In the genomic region with DNA sequence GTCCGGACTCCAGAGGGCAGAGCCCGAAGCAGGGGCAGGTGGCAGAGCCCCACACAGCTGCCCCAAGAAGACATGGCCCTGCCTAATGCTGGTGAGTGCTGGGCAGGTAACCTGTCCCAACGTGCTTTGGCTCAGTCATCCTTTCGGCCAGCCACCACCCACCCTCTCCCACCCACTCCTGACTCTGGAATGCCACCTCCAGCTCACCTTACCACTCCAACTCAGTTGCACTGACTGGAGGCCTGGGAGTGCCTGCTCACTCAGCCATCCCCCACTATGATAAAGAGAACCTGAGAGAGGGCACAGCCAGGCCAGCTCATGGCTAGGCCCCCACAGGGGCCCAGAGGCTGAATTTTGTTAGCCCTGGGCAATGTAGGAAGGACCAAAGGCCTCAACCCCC, we compare ENCODE assay signal across 35 cellular contexts. TPM values are rescaled to one million over a fixed set of nuclear protein-coding genes. Genes with fewer than 3 reads are reported as not detected.
DNase-seq lines count a peak whose midpoint lies in the region; ATAC-seq and TF ChIP-seq lines count a peak whose summit lies in the region.
"Had no signal": no experiment of that assay in that cellular context is flagged by ENCODE, and none has a peak within 500 bp of the region (broad histone marks: within the 10 kb centered on the region; RNA-seq: fewer than 3 reads in every experiment).

No MANE protein-coding gene starts in this region.

- DNase-seq in Karpas-422 (no peak), breast epithelium (ENCODE audit: low spot score in 2 of 2) (no peak), kidney tubule cell (ENCODE audit: low spot score) (peak; percentile 9), type B pancreatic cell (ENCODE audit: extremely low spot score, unreplicated experiment) (no peak), right atrium auricular region (ENCODE audit: low spot score) (no peak), GM19238 (ENCODE audit: insufficient read length, low spot score) (no peak), Right ventricle myocardium superior (no peak)
- DNase-seq: ACHN; activated CD4-positive, alpha-beta memory T cell treated with anti-CD3 and anti-CD28 coated beads, Interleukin-2, amount 10 ng/mL, durations not matched to agents 7 days and 5 days; activated CD4-positive, CD25-positive, alpha-beta regulatory T cell treated with anti-CD3 and anti-CD28 coated beads, Interleukin-2, amount 50 U/mL, for 72 hours; activated CD8-positive, alpha-beta memory T cell treated with anti-CD3 and anti-CD28 coated beads, Interleukin-2, amount 50 U/mL, for 4 hours; activated naive CD4-positive, alpha-beta T cell treated with Interleukin-2 at 50 U/mL for 16 hours; adrenal gland; C1 segment of cervical spinal cord; Caco-2; GDM1; left cardiac atrium; NCI-H1092 treated with DMSO at 0.1 percent for 48 hours; NCI-H187; nephron progenitor cell; right cardiac atrium; stimulated activated naive CD8-positive, alpha-beta T cell treated with anti-CD3 and anti-CD28 coated beads, Interleukin-15, Interleukin-2, amounts not matched to agents 100 U/mL and 50 U/mL, for 24 hours; T-helper 17 cell had no signal

- peak overlapping the region; percentile 73 for H3K27ac Mint-ChIP-seq in type B pancreatic cell
- H3K27ac Mint-ChIP-seq: activated CD4-positive, alpha-beta memory T cell treated with anti-CD3 and anti-CD28 coated beads, Interleukin-2, amount 10 ng/mL, durations not matched to agents 7 days and 5 days; nephron progenitor cell; T-helper 17 cell had no signal

- H3K4me1 Mint-ChIP-seq in type B pancreatic cell (ENCODE audit: unreplicated experiment), result peaks cover 4% of the 10 kb centered on the region

- TF ChIP-seq CTCF in breast epithelium (IDR thresholded peaks at IDR 0.05) (no peak), type B pancreatic cell (conservative IDR thresholded peaks at IDR 0.05) (no peak), right atrium auricular region (IDR thresholded peaks at IDR 0.05) (no peak)

- H4K20me1 ChIP-seq in Karpas-422 (ENCODE audit: insufficient read depth, low read depth, low read length), result no peaks in the 10 kb centered on the region

- H3K27me3 Mint-ChIP-seq in type B pancreatic cell, result no peaks in the 10 kb centered on the region
- H3K27me3 Mint-ChIP-seq: activated CD4-positive, alpha-beta memory T cell treated with anti-CD3 and anti-CD28 coated beads, Interleukin-2, amount 10 ng/mL, durations not matched to agents 7 days and 5 days; T-helper 17 cell had no signal

- no peaks in the 10 kb centered on the region for H3K9me2 ChIP-seq in Karpas-422 (replicated peaks; ENCODE audit: insufficient read depth, low read length)

- no peak overlapping the region for H3K4me3 ChIP-seq in Karpas-422 (ENCODE audit: low read length)
- no peak overlapping the region for H3K4me3 ChIP-seq in breast epithelium
- no peak overlapping the region for H3K4me3 ChIP-seq in right atrium auricular region
- H3K4me3 ChIP-seq: adrenal gland, gastroesophageal sphincter, hepatocyte, smooth muscle cell, vagina had no signal

- no peak overlapping the region for H2AFZ ChIP-seq in Karpas-422 (ENCODE audit: low read length)
- H2AFZ ChIP-seq: hepatocyte, parathyroid adenoma had no signal

- H3K27ac ChIP-seq in Karpas-422 (ENCODE audit: low read length), result peak overlapping the region; percentile 97
- H3K27ac ChIP-seq in breast epithelium, result peak overlapping the region; percentile 66 to 70
- no peak overlapping the region for H3K27ac ChIP-seq in right atrium auricular region
- H3K27ac ChIP-seq: adrenal gland, gastroesophageal sphincter, hepatocyte, parathyroid adenoma, vagina had no signal

- no peaks in the 10 kb centered on the region for H3K9me3 Mint-ChIP-seq in type B pancreatic cell
- H3K9me3 Mint-ChIP-seq: activated CD4-positive, alpha-beta memory T cell treated with anti-CD3 and anti-CD28 coated beads, Interleukin-2, amount 10 ng/mL, durations not matched to agents 7 days and 5 days; nephron progenitor cell had no signal

- H3K9me3 ChIP-seq in Karpas-422 (ENCODE audit: low read length) (no peaks in the 10 kb centered on the region), breast epithelium (no peaks in the 10 kb centered on the region), right atrium auricular region (no peaks in the 10 kb centered on the region)
- H3K9me3 ChIP-seq: adrenal gland, Caco-2, gastroesophageal sphincter, vagina had no signal

- no peak for ATAC-seq in Right ventricle myocardium superior (ENCODE audit: poor library complexity)
- no peak for ATAC-seq in GM21529 (IDR thresholded peaks at IDR 0.05; ENCODE audit: unreplicated experiment)
- ATAC-seq: gastroesophageal sphincter; left cardiac atrium; right cardiac atrium; SK-N-SH treated with all-trans-retinoic acid at 6 μM for 48 hours; stimulated activated naive CD8-positive, alpha-beta T cell treated with anti-CD3 and anti-CD28 coated beads, Interleukin-15, Interleukin-2, amounts not matched to agents 100 U/mL and 50 U/mL, for 24 hours; T-helper 17 cell had no signal

- H3K79me2 ChIP-seq in Karpas-422 (ENCODE audit: low read length), result no peaks in the 10 kb centered on the region
- H3K79me2 ChIP-seq: hepatocyte, parathyroid adenoma had no signal

- H3K36me3 Mint-ChIP-seq in type B pancreatic cell, result no peaks in the 10 kb centered on the region

- intact Hi-C loops in breast epithelium (cut with DNase I; ENCODE audit: low total_unique reads), result no loop called here
- intact Hi-C loops in Right ventricle myocardium superior (cut with DNase I), result no loop called here

- TF ChIP-seq POLR2A in breast epithelium (IDR thresholded peaks at IDR 0.05), result no peak

- H3K4me3 Mint-ChIP-seq in type B pancreatic cell, result no peak overlapping the region
- H3K4me3 Mint-ChIP-seq: activated CD4-positive, alpha-beta memory T cell treated with anti-CD3 and anti-CD28 coated beads, Interleukin-2, amount 10 ng/mL, durations not matched to agents 7 days and 5 days; nephron progenitor cell; T-helper 17 cell had no signal

- H3K36me3 ChIP-seq in Karpas-422 (ENCODE audit: insufficient read depth, low read length), result no peaks in the 10 kb centered on the region
- H3K36me3 ChIP-seq in breast epithelium, result no peaks in the 10 kb centered on the region
- H3K36me3 ChIP-seq in right atrium auricular region, result no peaks in the 10 kb centered on the region
- H3K36me3 ChIP-seq: adrenal gland, gastroesophageal sphincter, vagina had no signal

- H3K27me3 ChIP-seq in Karpas-422 (ENCODE audit: low read length) (no peaks in the 10 kb centered on the region), breast epithelium (no peaks in the 10 kb centered on the region), right atrium auricular region (no peaks in the 10 kb centered on the region)
- H3K27me3 ChIP-seq: adrenal gland, gastroesophageal sphincter, hepatocyte, vagina had no signal

- H3K9ac ChIP-seq in Karpas-422 (ENCODE audit: low read length), result peak overlapping the region; percentile 63
- H3K9ac ChIP-seq: parathyroid adenoma had no signal

- H3K4me2 ChIP-seq in Karpas-422 (ENCODE audit: low read depth, low read length, poor library complexity, severe bottlenecking), result no peak overlapping the region
- H3K4me2 ChIP-seq: hepatocyte, smooth muscle cell had no signal

- H3K4me1 ChIP-seq in Karpas-422 (ENCODE audit: low read length) (peaks cover 72% of the 10 kb centered on the region), breast epithelium (no peaks in the 10 kb centered on the region), right atrium auricular region (no peaks in the 10 kb centered on the region)
- H3K4me1 ChIP-seq: adrenal gland, Caco-2, gastroesophageal sphincter, parathyroid adenoma, vagina had no signal

RNA-seq across cellular contexts. Expression of a gene that starts 53.8 kb away (rescaled TPM):
- total RNA-seq in Karpas-422 (2014; rRNA removed; shearing (Covaris generic); ENCODE audit: low replicate concordance), result 59.6 and 80.0 TPM in 2 replicates
- total RNA-seq in breast epithelium (10 to 100 TPM in 2 of 3 donors, 1 to 10 TPM in 1; 2.6 to 65.4 (median 13.2) TPM), type B pancreatic cell (ENCODE audit: low replicate concordance) (not detected in 2 replicates), right atrium auricular region (10 to 100 TPM in 1 of 2 donors, 1 to 10 TPM in 1; 5.2 to 10.0 TPM), Right ventricle myocardium superior (13.8 TPM)
- total RNA-seq: activated CD4-positive, alpha-beta memory T cell treated with anti-CD3 and anti-CD28 coated beads, Interleukin-2, amount 10 ng/mL, durations not matched to agents 7 days and 5 days; Caco-2; dermis microvascular lymphatic vessel endothelial cell; fibroblast of lung; HT1080; lung microvascular endothelial cell; NCI-H460 had no signal

Comparison
In these comparisons a context has a peak if more than half of its experiments do, and no peak if none do; other contexts are left out.
1. H3K27ac ChIP-seq: peak in Karpas-422 (single experiment) and breast epithelium (2 of 2); none in right atrium auricular region (0 of 2).